1 cellular context compared by ENCODE assay signal in genomic region chr4:24557036-24558022, GRCh38.
TF ChIP-seq lines count a peak whose summit lies in the region.

No MANE protein-coding gene starts in this region.

TF ChIP-seq in K562, 482 proteins besides CTCF, POLR2A, EP300 and RAD21 (continued from another document):
- TF ChIP-seq JUN (IDR thresholded peaks at IDR 0.05; ENCODE audit: borderline replicate concordance, low read depth, low read length) (no peak), JUN (CRISPR knock-in tag; IDR thresholded peaks at IDR 0.05; ENCODE audit: borderline replicate concordance) (no peak), TCFL5 (CRISPR knock-in tag; conservative IDR thresholded peaks at IDR 0.05) (no peak), ZNF445 (CRISPR knock-in tag; IDR thresholded peaks at IDR 0.05; ENCODE audit: low read depth) (no peak)
TF ChIP-seq in K562: peak in this region for 2.
